Comparison of ENCODE assay signal across 24 cellular contexts in the genomic region with DNA sequence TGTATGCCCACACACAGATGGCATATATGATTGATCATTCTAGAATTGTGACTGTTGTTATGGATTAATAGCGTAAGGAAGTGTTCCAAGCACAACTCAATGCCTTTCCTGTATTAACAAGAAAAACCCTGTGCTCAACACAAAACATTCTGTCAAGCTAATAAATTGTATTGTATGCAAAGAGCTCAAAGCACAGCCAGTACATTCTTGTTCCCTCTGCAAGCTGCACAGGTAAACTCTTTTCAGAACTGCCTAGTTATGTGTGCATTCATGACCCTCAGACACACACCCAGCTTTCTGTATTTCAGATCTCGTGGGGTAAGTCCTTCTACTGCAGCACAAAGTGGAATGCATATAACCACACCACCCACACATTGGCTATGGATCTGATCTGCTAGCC. TPM values are rescaled to one million over a fixed set of nuclear protein-coding genes. Genes with fewer than 3 reads are reported as not detected.
"Had no signal": no experiment of that assay in that cellular context is flagged by ENCODE, and none has a peak within 500 bp of the region (broad histone marks: within the 10 kb centered on the region; RNA-seq: fewer than 3 reads in every experiment).

No MANE protein-coding gene starts in this region.

- H3K36me3 Mint-ChIP-seq: natural killer cell; neural progenitor cell; stimulated activated effector memory CD8-positive, alpha-beta T cell treated with anti-CD3 and anti-CD28 coated beads, Interleukin-12 subunit alpha, Interleukin-12 subunit beta, amount 100 ng/mL, for 72 hours had no signal

- DNase-seq: natural killer cell; occipital lobe; ovary; posterior cingulate gyrus; right cardiac atrium; right lobe of liver; sigmoid colon; small intestine; stimulated activated CD4-positive, alpha-beta T cell treated with anti-CD3 and anti-CD28 coated beads, Interleukin-15, amount 100 ng/mL, for 24 hours; stimulated activated CD4-positive, alpha-beta T cell treated with anti-CD3 and anti-CD28 coated beads, Interleukin-2, amount 100 ng/mL, for 24 hours; stimulated activated CD4-positive, alpha-beta T cell treated with anti-CD3 and anti-CD28 coated beads, Interleukin-2, amount 100 ng/mL, for 48 hours; stimulated activated CD4-positive, alpha-beta T cell treated with anti-CD3 and anti-CD28 coated beads, Interleukin-4, amount 100 ng/mL, for 24 hours; stimulated activated naive B cell treated with anti-CD40 and anti-IgM and Interleukin-4, amounts not matched to agents 10 μg/mL and 1 μg/mL and 100 μg/mL, for 72 hours; stimulated activated naive CD4-positive, alpha-beta T cell treated with Interleukin-2 at 50 U/mL for 16 hours; stomach; thyroid gland; trophoblast cell; upper lobe of left lung had no signal

- H3K4me3 Mint-ChIP-seq: natural killer cell; nephron; neural progenitor cell; stimulated activated effector memory CD8-positive, alpha-beta T cell treated with anti-CD3 and anti-CD28 coated beads, Interleukin-12 subunit alpha, Interleukin-12 subunit beta, amount 100 ng/mL, for 72 hours; stimulated activated naive B cell treated with anti-CD40 and anti-IgM and Interleukin-4, amounts not matched to agents 10 μg/mL and 1 μg/mL and 100 μg/mL, for 72 hours; stimulated activated naive CD8-positive, alpha-beta T cell treated with anti-CD3 and anti-CD28 coated beads, Interleukin-15, Interleukin-2, amounts not matched to agents 100 ng/mL and 50 ng/mL, for 24 hours had no signal

- H3K4me1 Mint-ChIP-seq: natural killer cell; nephron; neural progenitor cell; stimulated activated effector memory CD8-positive, alpha-beta T cell treated with anti-CD3 and anti-CD28 coated beads, Interleukin-12 subunit alpha, Interleukin-12 subunit beta, amount 100 ng/mL, for 72 hours had no signal

- H3K27me3 Mint-ChIP-seq: progenitor cell of endocrine pancreas; stimulated activated naive B cell treated with anti-CD40 and anti-IgM and Interleukin-4, amounts not matched to agents 10 μg/mL and 1 μg/mL and 100 μg/mL, for 72 hours had no signal

- ATAC-seq: natural killer cell; right cardiac atrium; right lobe of liver; stimulated activated effector memory CD8-positive, alpha-beta T cell treated with anti-CD3 and anti-CD28 coated beads, Interleukin-12 subunit alpha, Interleukin-12 subunit beta, amount 100 ng/mL, for 72 hours had no signal

- H3K9me3 Mint-ChIP-seq: natural killer cell; stimulated activated effector memory CD8-positive, alpha-beta T cell treated with anti-CD3 and anti-CD28 coated beads, Interleukin-12 subunit alpha, Interleukin-12 subunit beta, amount 100 ng/mL, for 72 hours; stimulated activated naive CD8-positive, alpha-beta T cell treated with anti-CD3 and anti-CD28 coated beads, Interleukin-15, Interleukin-2, amounts not matched to agents 100 ng/mL and 50 ng/mL, for 24 hours had no signal

RNA-seq across cellular contexts. Expression of gene BANK1, which starts 34.3 kb away (rescaled TPM):
- total RNA-seq: pulmonary artery endothelial cell had no signal
